In the genomic region with DNA sequence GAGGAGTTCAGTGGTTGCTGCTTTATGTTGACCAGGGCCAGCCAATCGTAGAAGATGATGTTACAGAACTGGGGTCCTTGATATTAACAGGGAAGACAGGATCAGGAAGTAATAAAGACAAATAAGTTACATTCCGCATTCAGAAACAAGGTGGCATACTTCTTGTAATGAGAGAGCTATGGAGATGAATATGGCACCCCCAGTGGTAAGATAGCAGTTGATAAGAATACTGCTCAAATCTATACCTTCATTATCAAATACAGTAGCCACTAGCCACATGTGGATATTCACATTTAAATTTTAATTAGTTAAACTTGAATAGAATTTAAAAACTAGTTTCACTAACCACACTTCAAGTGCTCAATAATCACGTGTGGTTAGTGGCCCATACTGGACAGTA, we compare ENCODE assay signal across 24 cellular contexts.
A peak's percentile ranks its signal among the peaks of the same experiment; 100 is the strongest.
DNase-seq lines count a peak whose midpoint lies in the region; ATAC-seq and TF ChIP-seq lines count a peak whose summit lies in the region.
"Had no signal": no experiment of that assay in that cellular context is flagged by ENCODE, and none has a peak within 500 bp of the region (broad histone marks: within the 10 kb centered on the region; RNA-seq: fewer than 3 reads in every experiment).

No MANE protein-coding gene starts in this region.

- WGBS in mesendoderm (ENCODE audit: extremely low coverage, insufficient coverage, low lambda C conversion rate), result no CpG with 5 or more reads among the region's 3 CpGs

- peaks cover 2% of the 10 kb centered on the region for H3K27me3 Mint-ChIP-seq in neural progenitor cell (ENCODE audit: insufficient read depth, low read depth)
- H3K27me3 Mint-ChIP-seq: CD4-positive, CD25-positive, alpha-beta regulatory T cell; naive thymus-derived CD4-positive, alpha-beta T cell; T-cell had no signal

- peaks cover 4% of the 10 kb centered on the region for H3K9me3 ChIP-seq in neural progenitor cell (ENCODE audit: low read depth)
- H3K9me3 ChIP-seq: right lobe of liver, upper lobe of right lung had no signal

- H3K4me1 Mint-ChIP-seq in neural progenitor cell, result no peaks in the 10 kb centered on the region
- H3K4me1 Mint-ChIP-seq: activated naive CD4-positive, alpha-beta T cell treated with anti-CD3 and anti-CD28 coated beads, Interleukin-2, amount 10 ng/mL, durations not matched to agents 7 days and 5 days; CD4-positive, CD25-positive, alpha-beta regulatory T cell; T-cell had no signal

- no peak overlapping the region for H3K56ac ChIP-seq in mesendoderm (ENCODE audit: low read length)

- no peak overlapping the region for H3K23ac ChIP-seq in mesendoderm (ENCODE audit: low read length)

- no peaks in the 10 kb centered on the region for H3K27me3 ChIP-seq in mesendoderm (ENCODE audit: insufficient read depth, low read length, poor library complexity)
- no peaks in the 10 kb centered on the region for H3K27me3 ChIP-seq in neural progenitor cell
- H3K27me3 ChIP-seq: heart right ventricle, right lobe of liver, upper lobe of right lung had no signal

- H3K36me3 Mint-ChIP-seq in neural progenitor cell, result peaks cover 2% of the 10 kb centered on the region
- H3K36me3 Mint-ChIP-seq: activated naive CD4-positive, alpha-beta T cell treated with anti-CD3 and anti-CD28 coated beads, Interleukin-2, amount 10 ng/mL, durations not matched to agents 7 days and 5 days; CD4-positive, CD25-positive, alpha-beta regulatory T cell; T-cell had no signal

- no peak overlapping the region for H2AK5ac ChIP-seq in mesendoderm (ENCODE audit: low read length)

- no peak overlapping the region for H3K27ac Mint-ChIP-seq in neural progenitor cell
- H3K27ac Mint-ChIP-seq: activated naive CD4-positive, alpha-beta T cell treated with anti-CD3 and anti-CD28 coated beads, Interleukin-2, amount 10 ng/mL, durations not matched to agents 7 days and 5 days; activated T-cell treated with anti-CD3 and anti-CD28 coated beads, Interleukin-2, amount 50 U/mL, for 72 hours; CD4-positive, CD25-positive, alpha-beta regulatory T cell; naive thymus-derived CD4-positive, alpha-beta T cell; T-cell had no signal

- no peak overlapping the region for H3K4me3 Mint-ChIP-seq in neural progenitor cell
- H3K4me3 Mint-ChIP-seq: activated naive CD4-positive, alpha-beta T cell treated with anti-CD3 and anti-CD28 coated beads, Interleukin-2, amount 10 ng/mL, durations not matched to agents 7 days and 5 days; activated T-cell treated with anti-CD3 and anti-CD28 coated beads, Interleukin-2, amount 50 U/mL, for 72 hours; CD4-positive, CD25-positive, alpha-beta regulatory T cell; naive thymus-derived CD4-positive, alpha-beta T cell; T-cell had no signal

- DNase-seq in A172 (ENCODE audit: low spot score) (peak; percentile 8), NAMALWA (ENCODE audit: low spot score) (peak; percentile 17), choroid plexus epithelial cell (ENCODE audit: low read depth) (no peak), mesendoderm (no peak), NOMO-1 treated with dmso at 0.1 percent for 144 hours (lab: John Stamatoyannopoulos, UW; ENCODE audit: unreplicated experiment) (no peak), neural progenitor cell (ENCODE audit: low spot score) (no peak)
- DNase-seq: activated CD4-positive, alpha-beta T cell treated with anti-CD3 and anti-CD28 coated beads for 1 hour; activated CD8-positive, alpha-beta memory T cell treated with anti-CD3 and anti-CD28 coated beads for 24 hours; activated naive CD4-positive, alpha-beta T cell treated with anti-CD3 and anti-CD28 coated beads, Interleukin-2, amount 10 ng/mL, durations not matched to agents 7 days and 5 days; activated T-cell treated with anti-CD3 and anti-CD28 coated beads, Interleukin-2, amount 50 U/mL, for 72 hours; amygdala; CD4-positive, CD25-positive, alpha-beta regulatory T cell; heart right ventricle; naive thymus-derived CD4-positive, alpha-beta T cell; NCI-H1436; NCI-H2171 treated with DMSO at 0.1 percent for 48 hours; NCI-H526; right lobe of liver; SHP77 treated with DMSO at 0.1 percent for 48 hours; T-cell; upper lobe of right lung had no signal

- no peak overlapping the region for H3K9ac ChIP-seq in mesendoderm (ENCODE audit: low read length)
- no peak overlapping the region for H3K9ac ChIP-seq in neural progenitor cell
- H3K9ac ChIP-seq: parathyroid adenoma had no signal

- no peak overlapping the region for H2BK120ac ChIP-seq in mesendoderm (ENCODE audit: low read depth, low read length)

- H3K4me1 ChIP-seq in mesendoderm (ENCODE audit: control insufficient read depth, low read depth, low read length) (no peaks in the 10 kb centered on the region), neural progenitor cell (no peaks in the 10 kb centered on the region)
- H3K4me1 ChIP-seq: heart right ventricle, parathyroid adenoma, right lobe of liver, upper lobe of right lung had no signal

- no peak overlapping the region for H2BK5ac ChIP-seq in mesendoderm (ENCODE audit: low read length)

- peaks cover 15% of the 10 kb centered on the region for H3K9me3 Mint-ChIP-seq in neural progenitor cell

- ATAC-seq in GM18498 (IDR thresholded peaks at IDR 0.05; ENCODE audit: unreplicated experiment), result no peak
- ATAC-seq: activated T-cell treated with anti-CD3 and anti-CD28 coated beads, Interleukin-2, amount 50 U/mL, for 72 hours; heart right ventricle; naive thymus-derived CD4-positive, alpha-beta T cell; right lobe of liver; T-cell; upper lobe of right lung had no signal

- no peaks in the 10 kb centered on the region for H3F3A ChIP-seq in neural progenitor cell (ENCODE audit: low read depth)

- H3K4me3 ChIP-seq in choroid plexus epithelial cell (ENCODE audit: low read depth, low read length), result no peak overlapping the region
- no peak overlapping the region for H3K4me3 ChIP-seq in mesendoderm (ENCODE audit: low read length)
- no peak overlapping the region for H3K4me3 ChIP-seq in neural progenitor cell
- H3K4me3 ChIP-seq: heart right ventricle, right lobe of liver, upper lobe of right lung had no signal

- H3K18ac ChIP-seq in mesendoderm (ENCODE audit: low read length), result no peak overlapping the region

- no peak overlapping the region for H3K27ac ChIP-seq in mesendoderm (ENCODE audit: low read depth, low read length)
- H3K27ac ChIP-seq in neural progenitor cell, result no peak overlapping the region
- H3K27ac ChIP-seq: heart right ventricle, parathyroid adenoma, right lobe of liver, upper lobe of right lung had no signal

- no peak overlapping the region for H2BK15ac ChIP-seq in mesendoderm (replicated peaks; ENCODE audit: low read depth)

- H3K79me1 ChIP-seq in mesendoderm (ENCODE audit: low read length), result no peaks in the 10 kb centered on the region

- H4K20me1 ChIP-seq in neural progenitor cell (ENCODE audit: low read depth), result no peaks in the 10 kb centered on the region

- H3K79me2 ChIP-seq in mesendoderm (ENCODE audit: control insufficient read depth, insufficient read depth, low read length), result no peaks in the 10 kb centered on the region
- H3K79me2 ChIP-seq in neural progenitor cell (ENCODE audit: low read depth), result no peaks in the 10 kb centered on the region
- H3K79me2 ChIP-seq: parathyroid adenoma had no signal

- H3K4me2 ChIP-seq in mesendoderm (ENCODE audit: low read length) (no peak overlapping the region), neural progenitor cell (no peak overlapping the region)

- no peak overlapping the region for H3K4ac ChIP-seq in mesendoderm (ENCODE audit: low read depth, low read length)

- TF ChIP-seq CTCF in GM12872 (IDR thresholded peaks at IDR 0.05; ENCODE audit: insufficient read depth, low read depth, low read length) (0 out of 3 replicates have a peak, but pooled peaks have one; percentile 16), choroid plexus epithelial cell (conservative IDR thresholded peaks at IDR 0.05; ENCODE audit: low read depth, low read length) (peak; percentile 22), neural progenitor cell (IDR thresholded peaks at IDR 0.05) (no peak)

- H3K36me3 ChIP-seq in mesendoderm (ENCODE audit: control insufficient read depth, insufficient read depth, low read length) (no peaks in the 10 kb centered on the region), neural progenitor cell (no peaks in the 10 kb centered on the region)
- H3K36me3 ChIP-seq: heart right ventricle, right lobe of liver, upper lobe of right lung had no signal

- H4K8ac ChIP-seq in mesendoderm (ENCODE audit: low read depth, low read length), result no peak overlapping the region

- no peak overlapping the region for H2AFZ ChIP-seq in neural progenitor cell (replicated peaks)
- H2AFZ ChIP-seq: parathyroid adenoma had no signal

- no peak overlapping the region for H4K5ac ChIP-seq in mesendoderm (ENCODE audit: low read length)

Comparison
In these comparisons a context has a peak if more than half of its experiments do, and no peak if none do; other contexts are left out.
1. DNase-seq: peak in A172 (single experiment) and NAMALWA (single experiment); none in choroid plexus epithelial cell (single experiment), mesendoderm (single experiment), NOMO-1 treated with dmso at 0.1 percent for 144 hours (single experiment) and neural progenitor cell (single experiment).